In the genomic region with DNA sequence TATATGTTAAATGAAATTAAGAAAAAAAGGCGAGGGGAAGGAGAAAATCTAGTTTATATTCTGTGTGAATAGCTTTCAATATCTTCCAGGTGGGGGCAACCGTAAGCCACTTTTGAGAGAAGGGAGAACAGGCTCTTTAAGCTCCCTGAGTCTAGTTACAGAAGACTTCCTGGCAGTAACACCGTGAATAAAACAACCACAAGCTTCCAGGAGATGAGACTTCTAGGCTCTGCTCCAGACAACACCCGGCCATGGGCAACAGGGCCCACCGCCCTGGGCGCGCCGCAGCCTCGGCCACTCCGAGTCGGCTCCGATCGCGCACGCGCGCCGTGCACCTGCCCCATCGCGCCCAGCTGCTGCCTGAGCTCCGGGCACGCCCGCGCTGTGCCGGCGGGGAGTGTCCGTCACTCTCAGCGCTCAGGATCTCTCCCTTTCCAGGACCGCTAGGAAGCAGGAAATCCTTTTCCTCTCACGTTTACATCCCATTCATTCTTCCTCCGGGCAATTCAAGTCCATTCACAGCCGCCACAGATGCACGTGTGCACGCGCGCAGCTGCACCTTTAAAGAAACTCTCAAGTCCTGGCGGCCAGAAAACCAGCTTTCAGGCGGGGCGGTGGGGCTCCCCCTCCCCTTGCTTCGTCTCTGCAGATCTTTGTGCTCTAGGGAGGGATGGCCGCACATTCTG, we compare ENCODE assay signal across 8 cellular contexts. TPM values are rescaled to one million over a fixed set of nuclear protein-coding genes. Genes with fewer than 3 reads are reported as not detected.
DNase-seq lines count a peak whose midpoint lies in the region; ATAC-seq and TF ChIP-seq lines count a peak whose summit lies in the region.

No MANE protein-coding gene starts in this region.

- intact Hi-C loops in CD4-positive, alpha-beta T cell (cut with DNase I, micrococcal nuclease) = loop anchor here (2.0 to 10.0 kb wide), 6 partner anchors 107 to 295 kb away; partner anchors contain the start of gene SGPP2 (in 1 of the 2)

- no peak overlapping the region for H3K27ac ChIP-seq in CD4-positive, alpha-beta T cell (ENCODE audit: low read depth, low read length)
- no peak overlapping the region for H3K27ac ChIP-seq in thymus (ENCODE audit: low read depth)

- H3K4me1 ChIP-seq in thymus (ENCODE audit: control insufficient read depth, insufficient read depth, low read length) = no peaks in the 10 kb centered on the region

- peaks cover 79% of the 10 kb centered on the region for H3K27me3 Mint-ChIP-seq in CD4-positive, alpha-beta T cell
- H3K27me3 Mint-ChIP-seq in T-helper 2 cell treated with Interferon-gamma antibody and Interleukin-4, amounts not matched to agents 5 μg/mL and 100 μg/mL, for 36 hours (ENCODE audit: low read depth) = peaks cover 72% of the 10 kb centered on the region
- H3K27me3 Mint-ChIP-seq in endothelial cell (ENCODE audit: unreplicated experiment) = peaks cover 16% of the 10 kb centered on the region

- H3K9me3 ChIP-seq in CD4-positive, alpha-beta T cell (ENCODE audit: control insufficient read depth, low read length) = no peaks in the 10 kb centered on the region
- H3K9me3 ChIP-seq in thymus (ENCODE audit: control insufficient read depth) = no peaks in the 10 kb centered on the region

- H3K4me3 ChIP-seq in thymus (ENCODE audit: low read length) = peak overlapping the region; percentile 48

- peak overlapping the region; percentile 85 for H3K4me3 Mint-ChIP-seq in CD4-positive, alpha-beta T cell
- H3K4me3 Mint-ChIP-seq in T-helper 2 cell treated with Interferon-gamma antibody and Interleukin-4, amounts not matched to agents 5 μg/mL and 100 μg/mL, for 36 hours = peak overlapping the region; percentile 87
- H3K4me3 Mint-ChIP-seq in endothelial cell (ENCODE audit: unreplicated experiment) = peak overlapping the region; percentile 86

- DNase-seq in CD4-positive, alpha-beta T cell = no peak
- peak; percentile 59 for DNase-seq in NCI-H146 treated with DMSO at 0.1 percent for 48 hours (lab: John Stamatoyannopoulos, UW; ENCODE audit: unreplicated experiment)
- DNase-seq in T-helper 2 cell treated with Interferon-gamma antibody and Interleukin-4, amounts not matched to agents 5 μg/mL and 100 μg/mL, for 36 hours (ENCODE audit: low spot score) = peak; percentile 60
- DNase-seq in endothelial cell (ENCODE audit: low spot score) = peak; percentile 82
- peak; percentile 30 for DNase-seq in midbrain (lab: John Stamatoyannopoulos, UW)

- TF ChIP-seq POLR2A in GM18526 (IDR thresholded peaks at IDR 0.05; ENCODE audit: extremely low read depth, insufficient read length) = peak; percentile 28

- under 1% methylated on average over 41 of the region's 41 CpGs for WGBS in thymus

- H3K4me1 Mint-ChIP-seq in CD4-positive, alpha-beta T cell (ENCODE audit: low read depth) = peaks cover 14% of the 10 kb centered on the region
- peaks cover 10% of the 10 kb centered on the region for H3K4me1 Mint-ChIP-seq in T-helper 2 cell treated with Interferon-gamma antibody and Interleukin-4, amounts not matched to agents 5 μg/mL and 100 μg/mL, for 36 hours (ENCODE audit: low read depth)
- H3K4me1 Mint-ChIP-seq in endothelial cell (ENCODE audit: unreplicated experiment) = peaks cover 5% of the 10 kb centered on the region

- H3K9me3 Mint-ChIP-seq in CD4-positive, alpha-beta T cell = no peaks in the 10 kb centered on the region
- H3K9me3 Mint-ChIP-seq in T-helper 2 cell treated with Interferon-gamma antibody and Interleukin-4, amounts not matched to agents 5 μg/mL and 100 μg/mL, for 36 hours = no peaks in the 10 kb centered on the region
- H3K9me3 Mint-ChIP-seq in endothelial cell (ENCODE audit: unreplicated experiment) = no peaks in the 10 kb centered on the region

- ATAC-seq in CD4-positive, alpha-beta T cell (ENCODE audit: poor library complexity) = peak; percentile 58
- ATAC-seq in HG02943 (IDR thresholded peaks at IDR 0.05; ENCODE audit: low read depth, unreplicated experiment) = peak; percentile 40

- no peaks in the 10 kb centered on the region for H3K36me3 Mint-ChIP-seq in CD4-positive, alpha-beta T cell (ENCODE audit: low read depth)
- peaks cover 4% of the 10 kb centered on the region for H3K36me3 Mint-ChIP-seq in T-helper 2 cell treated with Interferon-gamma antibody and Interleukin-4, amounts not matched to agents 5 μg/mL and 100 μg/mL, for 36 hours (ENCODE audit: low read depth)
- peaks cover 3% of the 10 kb centered on the region for H3K36me3 Mint-ChIP-seq in endothelial cell (ENCODE audit: low read depth, unreplicated experiment)

- no peak for TF ChIP-seq CTCF in CD4-positive, alpha-beta T cell (IDR thresholded peaks at IDR 0.05)
- TF ChIP-seq CTCF in endothelial cell (IDR thresholded peaks at IDR 0.05; ENCODE audit: unreplicated experiment) = no peak

- peaks cover 66% of the 10 kb centered on the region for H3K27me3 ChIP-seq in CD4-positive, alpha-beta T cell (ENCODE audit: control insufficient read depth, insufficient read depth, low read length)
- H3K27me3 ChIP-seq in thymus (ENCODE audit: control insufficient read depth, insufficient read depth) = peaks cover 64% of the 10 kb centered on the region

- no peak overlapping the region for H3K27ac Mint-ChIP-seq in CD4-positive, alpha-beta T cell
- H3K27ac Mint-ChIP-seq in T-helper 2 cell treated with Interferon-gamma antibody and Interleukin-4, amounts not matched to agents 5 μg/mL and 100 μg/mL, for 36 hours = no peak overlapping the region
- H3K27ac Mint-ChIP-seq in endothelial cell (ENCODE audit: unreplicated experiment) = peak overlapping the region; percentile 55

- POLR2A ChIA-PET in CD4-positive, alpha-beta T cell (lab: Charles Lee) = no interaction called here

- CTCF ChIA-PET in CD4-positive, alpha-beta T cell (lab: Charles Lee) = interaction anchor here (1.1 kb wide), 1 partner anchor 243 kb away, joined by 8 read pairs; no protein-coding TSS in a partner anchor

- H3K36me3 ChIP-seq in thymus (ENCODE audit: control insufficient read depth, insufficient read depth) = no peaks in the 10 kb centered on the region

RNA-seq across cellular contexts. Expression of gene PAX3, which starts 19.4 kb away (rescaled TPM):
- total RNA-seq in CD4-positive, alpha-beta T cell = not detected
- total RNA-seq in endothelial cell (ENCODE audit: unreplicated experiment) = 16.5 TPM
- 0.05 TPM for polyA plus RNA-seq in thymus

Comparison
In these comparisons a context has a peak if more than half of its experiments do, and no peak if none do; other contexts are left out.
1. DNase-seq: peak in NCI-H146 treated with DMSO at 0.1 percent for 48 hours (single experiment), T-helper 2 cell treated with Interferon-gamma antibody and Interleukin-4, amounts not matched to agents 5 μg/mL and 100 μg/mL, for 36 hours (single experiment), endothelial cell (single experiment) and midbrain (single experiment); none in CD4-positive, alpha-beta T cell (0 of 10).
2. RNA of gene PAX3, which starts 19.4 kb away (total RNA-seq): 16.5 TPM in endothelial cell (single experiment); not detected in CD4-positive, alpha-beta T cell; every median in the first group is over 10 times any median in the second.
3. Peak in every context shown above with its lines, with median percentiles within 50 percentile points of each other: H3K4me3 Mint-ChIP-seq.